In genomic region chr6:32255212-32256153, GRCh38 we compare ENCODE assay signal across 8 cellular contexts. TPM values are rescaled to one million over a fixed set of nuclear protein-coding genes. Genes with fewer than 3 reads are reported as not detected.
A peak's percentile ranks its signal among the peaks of the same experiment; 100 is the strongest.
DNase-seq lines count a peak whose midpoint lies in the region; ATAC-seq, FAIRE-seq and TF ChIP-seq lines count a peak whose summit lies in the region.

No MANE protein-coding gene starts in this region.

- H3K27me3 ChIP-seq in ascending aorta: no peaks in the 10 kb centered on the region

- DNase-seq in D721Med (ENCODE audit: insufficient read length, low spot score) (no peak), T-helper 1 cell (peak; percentile 27 to 55 (median 43)), ascending aorta (ENCODE audit: low spot score in 2 of 2) (peak in 1 of 2 donors; percentile 86), hepatic stellate cell (ENCODE audit: low spot score) (peak; percentile 87), renal cortical epithelial cell (ENCODE audit: low read depth) (peak; percentile 90), urothelium cell line (ENCODE audit: low spot score) (peak; percentile 91), NCI-H146 (lab: John Stamatoyannopoulos, UW) (no peak)

- ATAC-seq in HG02852 (IDR thresholded peaks at IDR 0.05; ENCODE audit: unreplicated experiment): peak; percentile 57

- peaks cover 0 to 3% of the 10 kb centered on the region in 2 donors for H3K4me1 ChIP-seq in ascending aorta

- TF ChIP-seq CTCF in D721Med (IDR thresholded peaks at IDR 0.05; ENCODE audit: insufficient read depth, missing control alignments) (peak; percentile 37), ascending aorta (IDR thresholded peaks at IDR 0.05) (peak; percentile 45 to 77 (median 67))

- H3K4me3 ChIP-seq in ascending aorta: peak overlapping the region; percentile 46 to 62

- FAIRE-seq in D721Med (lab: Jason Lieb, UNC) (no peak), urothelium cell line (lab: Jason Lieb, UNC) (peak; percentile 40)

- peak overlapping the region; percentile 53 to 56 for H3K27ac ChIP-seq in ascending aorta

- no peaks in the 10 kb centered on the region for H3K36me3 ChIP-seq in ascending aorta

- no peaks in the 10 kb centered on the region for H3K9me3 ChIP-seq in ascending aorta

- intact Hi-C loops in ascending aorta (cut with DNase I): loop anchor here (1.0 kb wide), 1 partner anchor 10 kb away; no protein-coding TSS in a partner anchor

RNA-seq across cellular contexts. Expression of gene NOTCH4, which starts 31.6 kb away (rescaled TPM):
- total RNA-seq in ascending aorta (198 TPM), renal cortical epithelial cell (0.52 and 0.85 TPM in 2 replicates)

Comparison
In these comparisons a context has a peak if more than half of its experiments do, and no peak if none do; other contexts are left out.
1. DNase-seq: peak in T-helper 1 cell (5 of 5), hepatic stellate cell (single experiment), renal cortical epithelial cell (single experiment) and urothelium cell line (single experiment); none in D721Med (single experiment) and NCI-H146 (single experiment).
2. RNA of gene NOTCH4, which starts 31.6 kb away (total RNA-seq): 198 TPM in ascending aorta (single experiment); 0.52 to 0.85 TPM in renal cortical epithelial cell; every median in the first group is over 100 times any median in the second.